ENCODE assay signal across 19 cellular contexts in the genomic region with DNA sequence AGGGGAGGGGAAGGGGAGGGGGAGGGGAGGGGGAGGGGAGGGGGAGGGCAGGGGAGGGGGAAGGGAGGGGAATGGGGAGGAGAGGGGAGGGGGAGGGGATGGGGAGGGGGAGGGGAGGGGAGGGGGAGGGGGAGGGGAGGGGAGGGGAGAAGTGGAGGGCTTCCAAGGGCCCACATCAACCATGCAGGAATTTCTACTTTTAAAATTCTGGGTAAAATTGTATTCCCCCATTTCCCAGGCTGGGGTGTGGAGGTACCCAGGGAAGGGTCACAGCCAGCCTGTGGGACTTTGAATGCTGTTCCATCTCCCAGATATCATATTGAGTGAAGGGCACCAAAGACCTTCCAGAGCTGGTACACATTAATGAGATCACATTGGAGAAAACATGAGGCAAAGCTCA.
"Had no signal": no experiment of that assay in that cellular context is flagged by ENCODE, and none has a peak within 500 bp of the region (broad histone marks: within the 10 kb centered on the region; RNA-seq: fewer than 3 reads in every experiment).

No MANE protein-coding gene starts in this region.

- H3K27ac Mint-ChIP-seq: effector memory CD8-positive, alpha-beta T cell; natural killer cell; progenitor cell of endocrine pancreas; stimulated activated effector memory CD8-positive, alpha-beta T cell treated with anti-CD3 and anti-CD28 coated beads, Interleukin-12 subunit alpha, Interleukin-12 subunit beta, amount 100 ng/mL, for 72 hours had no signal

- H3K27me3 ChIP-seq: pancreas had no signal

- H3K4me3 Mint-ChIP-seq: effector memory CD8-positive, alpha-beta T cell; natural killer cell; neural crest cell; stimulated activated effector memory CD8-positive, alpha-beta T cell treated with anti-CD3 and anti-CD28 coated beads, Interleukin-12 subunit alpha, Interleukin-12 subunit beta, amount 100 ng/mL, for 72 hours had no signal

- H3K9me3 ChIP-seq: esophagus muscularis mucosa, gastroesophageal sphincter, mucosa of descending colon, pancreas, suprapubic skin, upper lobe of right lung had no signal

- H3K4me1 ChIP-seq: pancreas had no signal

- H3K4me1 Mint-ChIP-seq: stimulated activated effector memory CD8-positive, alpha-beta T cell treated with anti-CD3 and anti-CD28 coated beads, Interleukin-12 subunit alpha, Interleukin-12 subunit beta, amount 100 ng/mL, for 72 hours had no signal

- H3K36me3 ChIP-seq: esophagus muscularis mucosa, gastroesophageal sphincter, pancreas, suprapubic skin, tibial nerve, upper lobe of right lung had no signal

- H3K4me3 ChIP-seq: esophagus muscularis mucosa, gastroesophageal sphincter, mucosa of descending colon, pancreas, suprapubic skin, tibial nerve, upper lobe of right lung had no signal

- H3K27ac ChIP-seq: epithelial cell of prostate, esophagus muscularis mucosa, gastroesophageal sphincter, pancreas, suprapubic skin, tibial nerve, upper lobe of right lung had no signal

- H3K9me3 Mint-ChIP-seq: effector memory CD8-positive, alpha-beta T cell; natural killer cell; stimulated activated effector memory CD8-positive, alpha-beta T cell treated with anti-CD3 and anti-CD28 coated beads, Interleukin-12 subunit alpha, Interleukin-12 subunit beta, amount 100 ng/mL, for 72 hours had no signal

- H3K36me3 Mint-ChIP-seq: natural killer cell; stimulated activated effector memory CD8-positive, alpha-beta T cell treated with anti-CD3 and anti-CD28 coated beads, Interleukin-12 subunit alpha, Interleukin-12 subunit beta, amount 100 ng/mL, for 72 hours had no signal

- DNase-seq: effector memory CD8-positive, alpha-beta T cell; glutamatergic neuron; islet precursor cell; mucosa of descending colon; natural killer cell; pancreas; right cardiac atrium; stimulated activated CD4-positive, alpha-beta T cell treated with anti-CD3 and anti-CD28 coated beads, Interleukin-4, amount 100 ng/mL, for 1 hour; stimulated activated CD8-positive, alpha-beta memory T cell treated with anti-CD3 and anti-CD28 coated beads, Interleukin-4, amount 100 ng/mL, for 48 hours; stimulated activated naive CD8-positive, alpha-beta T cell treated with anti-CD3 and anti-CD28 coated beads, Interleukin-15, Interleukin-2, amounts not matched to agents 100 U/mL and 50 U/mL, for 24 hours; upper lobe of right lung had no signal

- ATAC-seq: effector memory CD8-positive, alpha-beta T cell; gastroesophageal sphincter; mucosa of descending colon; natural killer cell; stimulated activated effector memory CD8-positive, alpha-beta T cell treated with anti-CD3 and anti-CD28 coated beads, Interleukin-12 subunit alpha, Interleukin-12 subunit beta, amount 100 ng/mL, for 72 hours; stimulated activated naive CD8-positive, alpha-beta T cell treated with anti-CD3 and anti-CD28 coated beads, Interleukin-15, Interleukin-2, amounts not matched to agents 100 U/mL and 50 U/mL, for 24 hours had no signal
